1 cellular context compared by ENCODE assay signal in the genomic region with DNA sequence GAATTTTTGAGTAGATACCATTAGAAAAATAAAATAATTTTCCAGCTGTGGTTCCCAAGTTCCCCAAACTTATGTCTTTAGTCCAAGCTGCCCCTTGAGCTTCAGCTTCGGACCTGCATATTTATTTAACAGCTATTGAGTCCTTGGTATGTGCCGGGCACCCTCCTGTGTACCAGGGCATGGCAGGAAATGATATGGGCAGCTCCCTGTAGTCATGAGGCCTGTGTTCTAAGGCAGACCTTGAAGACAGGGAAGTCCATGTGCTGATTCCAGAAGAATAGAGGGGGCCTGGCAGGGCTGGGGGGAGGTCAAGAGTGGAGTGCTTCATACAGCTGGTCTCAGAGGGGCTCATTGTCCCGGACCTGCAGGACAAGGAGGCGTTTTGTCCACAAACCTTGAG.
TF ChIP-seq lines count a peak whose summit lies in the region.

No MANE protein-coding gene starts in this region.

TF ChIP-seq in HCT116, 20 proteins besides CTCF, POLR2A, EP300 and RAD21 (continued from another document):
- no peak for TF ChIP-seq EZH2phosphoT487 (IDR thresholded peaks at IDR 0.05; ENCODE audit: borderline replicate concordance)
- no peak for TF ChIP-seq JUND (IDR thresholded peaks at IDR 0.05)
- no peak for TF ChIP-seq POLR2AphosphoS5 (IDR thresholded peaks at IDR 0.05; ENCODE audit: low read depth, low read length)
- TF ChIP-seq YY1 (IDR thresholded peaks at IDR 0.05; ENCODE audit: extremely low read depth, insufficient replicate concordance, low read depth, low read length), result no peak
- no peak for TF ChIP-seq CEBPB (IDR thresholded peaks at IDR 0.05; ENCODE audit: low read depth)
- TF ChIP-seq ZFX (IDR thresholded peaks at IDR 0.05), result no peak
- TF ChIP-seq, protein P1, sequence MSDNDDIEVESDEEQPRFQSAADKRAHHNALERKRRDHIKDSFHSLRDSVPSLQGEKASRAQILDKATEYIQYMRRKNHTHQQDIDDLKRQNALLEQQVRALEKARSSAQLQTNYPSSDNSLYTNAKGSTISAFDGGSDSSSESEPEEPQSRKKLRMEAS (IDR thresholded peaks at IDR 0.05), result no peak
- no peak for TF ChIP-seq FOSL1 (IDR thresholded peaks at IDR 0.05; ENCODE audit: low read depth)
